In the genomic region with DNA sequence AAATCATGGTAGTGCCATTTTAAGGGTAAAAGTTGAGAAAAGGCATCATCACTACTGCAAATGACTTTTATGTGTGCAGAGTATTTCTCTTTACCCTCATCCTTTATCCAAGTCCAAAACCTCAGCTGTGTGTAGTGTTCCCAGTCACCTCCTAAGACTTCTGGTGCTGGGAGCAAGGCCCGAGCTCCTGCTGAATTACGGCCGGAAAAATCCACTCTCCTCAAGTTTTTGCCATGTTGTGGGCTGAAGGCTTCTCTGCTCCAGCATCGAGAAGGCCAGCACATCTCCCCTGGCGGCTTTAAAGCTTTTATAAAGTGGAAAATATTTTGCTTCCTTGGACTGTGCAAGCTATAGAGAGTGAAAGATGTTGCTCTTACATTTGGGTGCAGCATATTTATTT, we compare ENCODE assay signal across 16 cellular contexts.
DNase-seq lines count a peak whose midpoint lies in the region; ATAC-seq and TF ChIP-seq lines count a peak whose summit lies in the region.
"Had no signal": no experiment of that assay in that cellular context is flagged by ENCODE, and none has a peak within 500 bp of the region (broad histone marks: within the 10 kb centered on the region; RNA-seq: fewer than 3 reads in every experiment).

No MANE protein-coding gene starts in this region.

- no peaks in the 10 kb centered on the region for H3K79me2 ChIP-seq in GM23248 (ENCODE audit: insufficient read depth)

- H4K20me1 ChIP-seq in GM23248 (ENCODE audit: insufficient read depth): no peaks in the 10 kb centered on the region

- no peaks in the 10 kb centered on the region for H3K27me3 Mint-ChIP-seq in nephron (ENCODE audit: low read depth)

- TF ChIP-seq POLR2A in esophagus muscularis mucosa (IDR thresholded peaks at IDR 0.05; ENCODE audit: low read depth): no peak
- TF ChIP-seq POLR2A in vagina (IDR thresholded peaks at IDR 0.05): no peak

- H3K9me3 ChIP-seq in GM23248 (ENCODE audit: low read depth): no peaks in the 10 kb centered on the region
- H3K9me3 ChIP-seq in esophagus muscularis mucosa: no peaks in the 10 kb centered on the region
- H3K9me3 ChIP-seq in vagina: no peaks in the 10 kb centered on the region
- H3K9me3 ChIP-seq: A549 had no signal

- H3K27ac Mint-ChIP-seq in nephron: peak overlapping the region; percentile 78 to 82 (median 81)
- H3K27ac Mint-ChIP-seq: H9 had no signal

- H3K36me3 ChIP-seq in GM23248 (ENCODE audit: low read depth): no peaks in the 10 kb centered on the region
- no peaks in the 10 kb centered on the region for H3K36me3 ChIP-seq in esophagus muscularis mucosa
- no peaks in the 10 kb centered on the region for H3K36me3 ChIP-seq in vagina

- peak overlapping the region; percentile 63 for H3K9ac ChIP-seq in GM23248

- in situ Hi-C loops in GM23248 (cut with MboI): no loop called here

- no peaks in the 10 kb centered on the region for H3F3A ChIP-seq in GM23248 (ENCODE audit: insufficient read depth)

- no peak for ATAC-seq in GM18502 (IDR thresholded peaks at IDR 0.05; ENCODE audit: poor library complexity, unreplicated experiment)
- ATAC-seq: A549, K562 had no signal

- H3K27ac ChIP-seq in GM23248: no peak overlapping the region
- no peak overlapping the region for H3K27ac ChIP-seq in esophagus muscularis mucosa (replicated peaks in 1 of 4)
- H3K27ac ChIP-seq in vagina: peak overlapping the region; percentile 37
- H3K27ac ChIP-seq: A549 had no signal

- peak overlapping the region; percentile 53 for H3K4me3 ChIP-seq in GM23248
- H3K4me3 ChIP-seq in esophagus muscularis mucosa: no peak overlapping the region
- no peak overlapping the region for H3K4me3 ChIP-seq in vagina
- H3K4me3 ChIP-seq: A549, K562 had no signal

- H3K9me3 Mint-ChIP-seq in nephron: peaks cover 23% of the 10 kb centered on the region

- no peaks in the 10 kb centered on the region for H3K9me2 ChIP-seq in GM23248 (ENCODE audit: insufficient read depth)

- H3K4me1 ChIP-seq in GM23248 (ENCODE audit: insufficient read depth) (peaks cover 12% of the 10 kb centered on the region), esophagus muscularis mucosa (no peaks in the 10 kb centered on the region), vagina (no peaks in the 10 kb centered on the region)
- H3K4me1 ChIP-seq: A549 had no signal

- no peak for TF ChIP-seq EP300 in esophagus muscularis mucosa (IDR thresholded peaks at IDR 0.05)

- 18 to 23% methylated on average over 5 of the region's 5 CpGs for WGBS in GM23248 (ENCODE audit: low coverage in 1 of 2, low lambda C conversion rate in 2 of 2, missing lambda C conversion rate in 2 of 2), 2 experiments
- WGBS in esophagus muscularis mucosa: 73% methylated on average over 5 of the region's 5 CpGs

- H3K36me3 Mint-ChIP-seq in nephron (ENCODE audit: low read depth): peaks cover 10% of the 10 kb centered on the region

- DNase-seq in GM23248: peak; percentile 33
- peak; percentile 14 for DNase-seq in esophagus muscularis mucosa (ENCODE audit: extremely low spot score)
- DNase-seq in vagina (ENCODE audit: extremely low spot score in 2 of 2): no peak
- no peak for DNase-seq in NCI-H446 treated with DMSO at 0.1 percent for 48 hours (lab: John Stamatoyannopoulos, UW)
- DNase-seq in putamen (ENCODE audit: low spot score): no peak
- DNase-seq: C1 segment of cervical spinal cord; DMS79 treated with DMSO at 0.1 percent for 48 hours; H9; NCI-H1694; NCI-H2081 treated with DMSO at 0.1 percent for 48 hours; NK-92 treated with Interleukin-12 subunit alpha and Interleukin-12 subunit beta, amount 100 ng/mL, for 24 hours; SHP77 had no signal

- no peak for TF ChIP-seq CTCF in esophagus muscularis mucosa (IDR thresholded peaks at IDR 0.05)
- TF ChIP-seq CTCF in nephron (IDR thresholded peaks at IDR 0.05; ENCODE audit: unreplicated experiment in 3 of 3): no peak
- no peak for TF ChIP-seq CTCF in vagina (IDR thresholded peaks at IDR 0.05)

- H3K4me1 Mint-ChIP-seq in nephron: peaks cover 23% of the 10 kb centered on the region
- H3K4me1 Mint-ChIP-seq: H9 had no signal

- H3K4me2 ChIP-seq in GM23248 (ENCODE audit: unreplicated experiment): peak overlapping the region; percentile 75
- H3K4me2 ChIP-seq: A549 had no signal

- H2AFZ ChIP-seq in GM23248: peak overlapping the region; percentile 93

- H3K27me3 ChIP-seq in GM23248 (replicated peaks; ENCODE audit: insufficient read depth) (no peaks in the 10 kb centered on the region), esophagus muscularis mucosa (no peaks in the 10 kb centered on the region), vagina (no peaks in the 10 kb centered on the region)

- intact Hi-C loops in esophagus muscularis mucosa (cut with DNase I) (no loop called here), vagina (cut with DNase I) (no loop called here)

- H3K4me3 Mint-ChIP-seq in nephron: no peak overlapping the region
- H3K4me3 Mint-ChIP-seq: H9 had no signal

Comparison
In these comparisons a context has a peak if more than half of its experiments do, and no peak if none do; other contexts are left out.
1. DNase-seq: peak in GM23248 (single experiment) and esophagus muscularis mucosa (single experiment); none in vagina (0 of 2), NCI-H446 treated with DMSO at 0.1 percent for 48 hours (single experiment) and putamen (single experiment).